9 cellular contexts compared by ENCODE assay signal in genomic region chrX:154738013-154738738, GRCh38. TPM values are rescaled to one million over a fixed set of nuclear protein-coding genes. Genes with fewer than 3 reads are reported as not detected.
DNase-seq lines count a peak whose midpoint lies in the region; ATAC-seq and TF ChIP-seq lines count a peak whose summit lies in the region.
"Had no signal": no experiment of that assay in that cellular context is flagged by ENCODE, and none has a peak within 500 bp of the region (broad histone marks: within the 10 kb centered on the region; RNA-seq: fewer than 3 reads in every experiment).

No MANE protein-coding gene starts in this region.

- 13 to 35% (median 14%) methylated on average over 8 of the region's 8 CpGs for WGBS in psoas muscle, 3 donors

- H3K27me3 ChIP-seq in Panc1 (ENCODE audit: control insufficient read depth, insufficient read depth, low read length) (no peaks in the 10 kb centered on the region), psoas muscle (ENCODE audit: insufficient read depth in 3 of 3, low read length in 2 of 3) (no peaks in the 10 kb centered on the region)

- BruUV-seq in Panc1 (replicated peaks; lab: Mats Ljungman, UMichigan) = no TSS peak

- H3K27ac ChIP-seq in Panc1 (ENCODE audit: low read length) (peak overlapping the region; percentile 89), psoas muscle (peak overlapping the region; percentile 57), substantia nigra (ENCODE audit: low read depth, low read length, poor library complexity, severe bottlenecking) (no peak overlapping the region)

- no peak overlapping the region for H3K4me3 ChIP-seq in Panc1 (ENCODE audit: low read depth in 2 of 2, low read length in 2 of 2)
- H3K4me3 ChIP-seq in psoas muscle = no peak overlapping the region

- POLR2A ChIA-PET in Panc1 (lab: Charles Lee) (no interaction called here), HEK293T (lab: Yijun Ruan, JAX) (no interaction called here)

- DNase-seq in ELR (ENCODE audit: low read depth) (peak; percentile 85), Panc1 (ENCODE audit: low read depth, low spot score) (no peak), psoas muscle (peak; percentile 55 to 74), substantia nigra (lab: John Stamatoyannopoulos, UW) (no peak), endothelial cell (ENCODE audit: low spot score) (no peak), HEK293T (ENCODE audit: extremely low spot score) (no peak)
- no peak for DNase-seq in effector memory CD8-positive, alpha-beta T cell
- DNase-seq: hypothalamus had no signal

- H3K36me3 Mint-ChIP-seq in effector memory CD8-positive, alpha-beta T cell (ENCODE audit: insufficient read depth) = peaks cover 10% of the 10 kb centered on the region
- no peaks in the 10 kb centered on the region for H3K36me3 Mint-ChIP-seq in endothelial cell (ENCODE audit: low read depth, unreplicated experiment)

- H3K27ac Mint-ChIP-seq in effector memory CD8-positive, alpha-beta T cell = peak overlapping the region; percentile 96
- no peak overlapping the region for H3K27ac Mint-ChIP-seq in endothelial cell (ENCODE audit: unreplicated experiment)

- peak; percentile 65; the same call in 1 of the 2 replicates for ATAC-seq in Panc1
- ATAC-seq in effector memory CD8-positive, alpha-beta T cell (replicated peaks) = no peak
- peak; percentile 77 to 86 (median 84) for ATAC-seq in psoas muscle
- ATAC-seq in GM18907 (IDR thresholded peaks at IDR 0.05; ENCODE audit: unreplicated experiment) = no peak

- H3K4me1 ChIP-seq in Panc1 (ENCODE audit: control insufficient read depth, insufficient read depth, low read length) (peaks cover 56% of the 10 kb centered on the region), psoas muscle (peaks cover 15% of the 10 kb centered on the region)

- intact Hi-C loops in Panc1 (cut with micrococcal nuclease; ENCODE audit: unreplicated experiment) = no loop called here
- intact Hi-C loops in psoas muscle (cut with DNase I) = no loop called here

- H3K27me3 Mint-ChIP-seq in effector memory CD8-positive, alpha-beta T cell = no peaks in the 10 kb centered on the region
- H3K27me3 Mint-ChIP-seq in endothelial cell (ENCODE audit: unreplicated experiment) = no peaks in the 10 kb centered on the region

- peaks cover 46 to 70% of the 10 kb centered on the region in 2 donors for H3K4me1 Mint-ChIP-seq in effector memory CD8-positive, alpha-beta T cell (ENCODE audit: low read depth in 2 of 2)
- H3K4me1 Mint-ChIP-seq in endothelial cell (ENCODE audit: unreplicated experiment) = peaks cover 16% of the 10 kb centered on the region

- CTCF ChIA-PET in Panc1 (lab: Charles Lee) = interaction anchor here (1.6 kb wide), 1 partner anchor 10 kb away, joined by 9 read pairs; no protein-coding TSS in a partner anchor
- CTCF ChIA-PET in HEK293T (lab: Yijun Ruan, JAX) = interaction anchor here (0.9 to 1.1 kb wide), 2 partner anchors 10 to 11 kb away, joined by 3 to 5 read pairs; no protein-coding TSS in a partner anchor

- in situ Hi-C loops in Panc1 (cut with HindIII; ENCODE audit: low pct_unique_long_range_greater_than_20kb, low sequenced_read_pairs) = no loop called here

- no peak for TF ChIP-seq CTCF in Panc1 (IDR thresholded peaks at IDR 0.05)
- TF ChIP-seq CTCF in psoas muscle (IDR thresholded peaks at IDR 0.05) = no peak
- no peak for TF ChIP-seq CTCF in endothelial cell (IDR thresholded peaks at IDR 0.05; ENCODE audit: unreplicated experiment)

- H3K36me3 ChIP-seq in Panc1 (ENCODE audit: control insufficient read depth, insufficient read depth, low read length) = no peaks in the 10 kb centered on the region
- H3K36me3 ChIP-seq in psoas muscle (ENCODE audit: insufficient read depth in 1 of 2, low read depth in 1 of 2) = no peaks in the 10 kb centered on the region

- H3K4me3 Mint-ChIP-seq in effector memory CD8-positive, alpha-beta T cell = peak overlapping the region; percentile 62 to 80
- H3K4me3 Mint-ChIP-seq in endothelial cell (ENCODE audit: unreplicated experiment) = no peak overlapping the region

- H3K9me3 ChIP-seq in Panc1 (ENCODE audit: control insufficient read depth, insufficient read depth, low read depth, low read length) = no peaks in the 10 kb centered on the region
- H3K9me3 ChIP-seq in psoas muscle = no peaks in the 10 kb centered on the region

- no peaks in the 10 kb centered on the region for H3K9me3 Mint-ChIP-seq in effector memory CD8-positive, alpha-beta T cell
- no peaks in the 10 kb centered on the region for H3K9me3 Mint-ChIP-seq in endothelial cell (ENCODE audit: unreplicated experiment)

TF ChIP-seq in HEK293T, 16 proteins besides CTCF, POLR2A, EP300 and RAD21:
- TF ChIP-seq FOXA1 (IDR thresholded peaks at IDR 0.05) (no peak), CTBP1 (IDR thresholded peaks at IDR 0.05; ENCODE audit: borderline replicate concordance) (no peak), BHLHE40 (IDR thresholded peaks at IDR 0.05; ENCODE audit: borderline replicate concordance) (no peak), TARDBP (IDR thresholded peaks at IDR 0.05) (no peak), ELF4 (IDR thresholded peaks at IDR 0.05) (no peak), FOXM1 (IDR thresholded peaks at IDR 0.05; ENCODE audit: borderline replicate concordance) (no peak), SUZ12 (IDR thresholded peaks at IDR 0.05) (no peak), ZNF384 (IDR thresholded peaks at IDR 0.05) (no peak), ARNT (IDR thresholded peaks at IDR 0.05) (no peak), NFRKB (IDR thresholded peaks at IDR 0.05) (no peak), FOXK2 (IDR thresholded peaks at IDR 0.05) (no peak), HDGF (IDR thresholded peaks at IDR 0.05; ENCODE audit: borderline replicate concordance) (no peak)
TF ChIP-seq in HEK293T: peak in this region for 0.

RNA-seq across cellular contexts. Expression of gene GAB3, which starts 12.7 kb away (rescaled TPM):
- 8.2 TPM for total RNA-seq in Panc1 (2021; ENCODE audit: unreplicated experiment)
- polyA plus RNA-seq in Panc1 (2012; ENCODE audit: insufficient read length) = 2.9 TPM
- 1 to 10 TPM; 1.0 to 3.4 (median 1.4) TPM for total RNA-seq in psoas muscle
- 1 to 10 TPM in 1 of 3 donors, under 1 TPM in 2; 0.61 to 3.2 (median 0.65) TPM for polyA plus RNA-seq in psoas muscle
- total RNA-seq in endothelial cell (ENCODE audit: unreplicated experiment) = 0.90 TPM

RNA-seq across cellular contexts. Expression of gene DKC1, which starts 24.5 kb away (rescaled TPM):
- total RNA-seq in Panc1 (2021; ENCODE audit: unreplicated experiment) (179 TPM), psoas muscle (10 to 100 TPM; 21.2 to 45.5 (median 34.6) TPM), endothelial cell (ENCODE audit: unreplicated experiment) (28.5 TPM)
- 131 TPM for polyA plus RNA-seq in Panc1 (2012; ENCODE audit: insufficient read length)
- polyA plus RNA-seq in psoas muscle = 10 to 100 TPM; 23.4 to 61.0 (median 38.2) TPM

Comparison
In these comparisons a context has a peak if more than half of its experiments do, and no peak if none do; other contexts are left out.
1. DNase-seq: peak in ELR (single experiment) and psoas muscle (2 of 2); none in Panc1 (single experiment), effector memory CD8-positive, alpha-beta T cell (0 of 3), substantia nigra (0 of 49), endothelial cell (single experiment) and HEK293T (single experiment).
2. ATAC-seq: peak in Panc1 (single experiment) and psoas muscle (4 of 4); none in effector memory CD8-positive, alpha-beta T cell (single experiment) and GM18907 (single experiment).